13 cellular contexts compared by ENCODE assay signal in genomic region chrX:7574325-7574724, GRCh38.
DNase-seq lines count a peak whose midpoint lies in the region; ATAC-seq and TF ChIP-seq lines count a peak whose summit lies in the region.
"Had no signal": no experiment of that assay in that cellular context is flagged by ENCODE, and none has a peak within 500 bp of the region (broad histone marks: within the 10 kb centered on the region; RNA-seq: fewer than 3 reads in every experiment).

No MANE protein-coding gene starts in this region.

- no peak overlapping the region for H3K27ac Mint-ChIP-seq in osteocyte (ENCODE audit: unreplicated experiment)
- no peak overlapping the region for H3K27ac Mint-ChIP-seq in stimulated activated effector memory CD8-positive, alpha-beta T cell treated with anti-CD3 and anti-CD28 coated beads, Interleukin-12 subunit alpha, Interleukin-12 subunit beta, amount 100 ng/mL, for 72 hours
- H3K27ac Mint-ChIP-seq: activated CD8-positive, alpha-beta T cell treated with anti-CD3 and anti-CD28 coated beads for 36 hours; T-helper 17 cell had no signal

- H3K4me3 ChIP-seq in Jurkat, Clone E6-1 (ENCODE audit: low read length) = no peak overlapping the region

- H3K27me3 Mint-ChIP-seq in osteocyte (ENCODE audit: unreplicated experiment) = peaks cover 6% of the 10 kb centered on the region
- H3K27me3 Mint-ChIP-seq: activated CD8-positive, alpha-beta T cell treated with anti-CD3 and anti-CD28 coated beads for 36 hours; T-helper 17 cell had no signal

- DNase-seq in AG20443 (ENCODE audit: low spot score) (peak; percentile 3), astrocyte of the hippocampus (ENCODE audit: low read depth, low spot score) (peak; percentile 45), kidney tubule cell (ENCODE audit: low spot score) (peak; percentile 52), osteocyte (ENCODE audit: extremely low spot score, unreplicated experiment) (no peak)
- DNase-seq in Jurkat, Clone E6-1 (ENCODE audit: low read depth, low spot score) = peak; percentile 21
- DNase-seq in stimulated activated effector memory CD8-positive, alpha-beta T cell treated with anti-CD3 and anti-CD28 coated beads, Interleukin-12 subunit alpha, Interleukin-12 subunit beta, amount 100 ng/mL, for 72 hours (ENCODE audit: low spot score in 2 of 2) = no peak
- DNase-seq: activated CD8-positive, alpha-beta T cell treated with anti-CD3 and anti-CD28 coated beads for 36 hours; GDM1; NCI-H1417; posterior cingulate gyrus; T-helper 17 cell had no signal

- H3K4me1 Mint-ChIP-seq in osteocyte (ENCODE audit: unreplicated experiment) = no peaks in the 10 kb centered on the region
- no peaks in the 10 kb centered on the region for H3K4me1 Mint-ChIP-seq in stimulated activated effector memory CD8-positive, alpha-beta T cell treated with anti-CD3 and anti-CD28 coated beads, Interleukin-12 subunit alpha, Interleukin-12 subunit beta, amount 100 ng/mL, for 72 hours
- H3K4me1 Mint-ChIP-seq: T-helper 17 cell had no signal

- no peak overlapping the region for H3K4me3 Mint-ChIP-seq in osteocyte (ENCODE audit: unreplicated experiment)
- H3K4me3 Mint-ChIP-seq in stimulated activated effector memory CD8-positive, alpha-beta T cell treated with anti-CD3 and anti-CD28 coated beads, Interleukin-12 subunit alpha, Interleukin-12 subunit beta, amount 100 ng/mL, for 72 hours = no peak overlapping the region
- H3K4me3 Mint-ChIP-seq: activated CD8-positive, alpha-beta T cell treated with anti-CD3 and anti-CD28 coated beads for 36 hours; T-helper 17 cell had no signal

- H3K36me3 Mint-ChIP-seq in osteocyte (ENCODE audit: unreplicated experiment) = no peaks in the 10 kb centered on the region
- H3K36me3 Mint-ChIP-seq in stimulated activated effector memory CD8-positive, alpha-beta T cell treated with anti-CD3 and anti-CD28 coated beads, Interleukin-12 subunit alpha, Interleukin-12 subunit beta, amount 100 ng/mL, for 72 hours = no peaks in the 10 kb centered on the region

- no peak for TF ChIP-seq CTCF in osteocyte (IDR thresholded peaks at IDR 0.05)

- H3K9me3 Mint-ChIP-seq in osteocyte (ENCODE audit: unreplicated experiment) = no peaks in the 10 kb centered on the region
- peaks cover 3% of the 10 kb centered on the region for H3K9me3 Mint-ChIP-seq in stimulated activated effector memory CD8-positive, alpha-beta T cell treated with anti-CD3 and anti-CD28 coated beads, Interleukin-12 subunit alpha, Interleukin-12 subunit beta, amount 100 ng/mL, for 72 hours
- H3K9me3 Mint-ChIP-seq: activated CD8-positive, alpha-beta T cell treated with anti-CD3 and anti-CD28 coated beads for 36 hours had no signal

- ATAC-seq in HG02870 (IDR thresholded peaks at IDR 0.05; ENCODE audit: unreplicated experiment) = no peak
- ATAC-seq in stimulated activated effector memory CD8-positive, alpha-beta T cell treated with anti-CD3 and anti-CD28 coated beads, Interleukin-12 subunit alpha, Interleukin-12 subunit beta, amount 100 ng/mL, for 72 hours = no peak
- ATAC-seq in GM18502 (IDR thresholded peaks at IDR 0.05; ENCODE audit: poor library complexity, unreplicated experiment) = no peak
- ATAC-seq: activated CD8-positive, alpha-beta T cell treated with anti-CD3 and anti-CD28 coated beads for 36 hours; T-helper 17 cell had no signal

Comparison
In these comparisons a context has a peak if more than half of its experiments do, and no peak if none do; other contexts are left out.
1. DNase-seq: peak in AG20443 (single experiment), Jurkat, Clone E6-1 (single experiment), astrocyte of the hippocampus (single experiment) and kidney tubule cell (single experiment); none in osteocyte (single experiment) and stimulated activated effector memory CD8-positive, alpha-beta T cell treated with anti-CD3 and anti-CD28 coated beads, Interleukin-12 subunit alpha, Interleukin-12 subunit beta, amount 100 ng/mL, for 72 hours (0 of 2).